10 cellular contexts compared by ENCODE assay signal in genomic region chr2:25617948-25618646, GRCh38. TPM values are rescaled to one million over a fixed set of nuclear protein-coding genes. Genes with fewer than 3 reads are reported as not detected.
A peak's percentile ranks its signal among the peaks of the same experiment; 100 is the strongest.
DNase-seq lines count a peak whose midpoint lies in the region; ATAC-seq, FAIRE-seq and TF ChIP-seq lines count a peak whose summit lies in the region.
"Had no signal": no experiment of that assay in that cellular context is flagged by ENCODE, and none has a peak within 500 bp of the region (broad histone marks: within the 10 kb centered on the region; RNA-seq: fewer than 3 reads in every experiment).

No MANE protein-coding gene starts in this region.

- TF ChIP-seq EP300 in HepG2 (IDR thresholded peaks at IDR 0.05; ENCODE audit: low read depth in 2 of 2, low read length in 2 of 2) (no peak), HepG2 (CRISPR knock-in tag; IDR thresholded peaks at IDR 0.05; ENCODE audit: borderline replicate concordance) (no peak)

- H3K27me3 ChIP-seq in HepG2 (ENCODE audit: control insufficient read depth in 1 of 2, insufficient read depth in 2 of 2, low read length in 2 of 2): no peaks in the 10 kb centered on the region

- H3K79me2 ChIP-seq in HepG2 (ENCODE audit: insufficient read depth, low read length): no peaks in the 10 kb centered on the region

- FAIRE-seq in HepG2 (lab: Jason Lieb, UNC): no peak
- FAIRE-seq in urothelium cell line (lab: Jason Lieb, UNC): peak; percentile 70
- no peak for FAIRE-seq in D721Med (lab: Jason Lieb, UNC)

- TF ChIP-seq POLR2A in HepG2 (IDR thresholded peaks at IDR 0.05; ENCODE audit: insufficient read depth in 1 of 2, low read depth in 2 of 2, low read length in 2 of 2): no peak

- peaks cover 2% of the 10 kb centered on the region for H3K4me1 Mint-ChIP-seq in activated CD8-positive, alpha-beta T cell treated with anti-CD3 and anti-CD28 coated beads for 36 hours (ENCODE audit: low read depth)

- no peak overlapping the region for H3K9ac ChIP-seq in HepG2 (ENCODE audit: insufficient read depth, low read depth, low read length)

- H3K4me1 ChIP-seq in HepG2 (ENCODE audit: insufficient read depth, low read length): peaks cover 30% of the 10 kb centered on the region

- no TSS peak for BruUV-seq in HepG2 (replicated peaks; lab: Mats Ljungman, UMichigan)

- DNase-seq in LNCaP clone FGC (ENCODE audit: low read depth): peak; percentile 43
- DNase-seq in HepG2 (ENCODE audit: low spot score): peak; percentile 10
- DNase-seq in urothelium cell line (ENCODE audit: low spot score): peak; percentile 24
- DNase-seq in COLO668 (lab: John Stamatoyannopoulos, UW; ENCODE audit: unreplicated experiment): no peak
- no peak for DNase-seq in D721Med (ENCODE audit: insufficient read length, low spot score)
- DNase-seq in activated CD8-positive, alpha-beta T cell treated with anti-CD3 and anti-CD28 coated beads for 36 hours: no peak
- DNase-seq: NCI-H1694 had no signal

- peaks cover 6% of the 10 kb centered on the region for H3K36me3 Mint-ChIP-seq in activated CD8-positive, alpha-beta T cell treated with anti-CD3 and anti-CD28 coated beads for 36 hours (ENCODE audit: low read depth)

- no peak overlapping the region for H2AFZ ChIP-seq in HepG2 (ENCODE audit: low read length)

- H3K36me3 ChIP-seq in HepG2 (replicated peaks in 1 of 2; ENCODE audit: control insufficient read depth in 1 of 2, insufficient read depth in 2 of 2, low read length in 2 of 2): 0 out of 5 replicates have a peak, but pooled peaks cover 0 to under 1% of the 10 kb centered on the region in 2 experiments

- no peaks in the 10 kb centered on the region for H3K9me3 ChIP-seq in HepG2 (ENCODE audit: low read length)

- H3K4me2 ChIP-seq in HepG2 (ENCODE audit: low read depth, low read length): no peak overlapping the region

- intact Hi-C loops in HepG2 (cut with micrococcal nuclease; ENCODE audit: unreplicated experiment): no loop called here
- intact Hi-C loops in activated CD8-positive, alpha-beta T cell treated with anti-CD3 and anti-CD28 coated beads for 36 hours (cut with micrococcal nuclease): no loop called here

- H4K20me1 ChIP-seq in HepG2 (ENCODE audit: insufficient read depth, low read length): no peaks in the 10 kb centered on the region

- no peaks in the 10 kb centered on the region for H3K9me3 Mint-ChIP-seq in activated CD8-positive, alpha-beta T cell treated with anti-CD3 and anti-CD28 coated beads for 36 hours
- H3K9me3 Mint-ChIP-seq: activated naive CD4-positive, alpha-beta T cell treated with anti-CD3 and anti-CD28 coated beads, Interleukin-2, amount 50 U/mL, for 24 hours; T-helper 1 cell treated with Interleukin-12 subunit alpha and Interleukin-12 subunit beta and Interleukin-4 antibody, amounts not matched to agents 30 μg/mL and 1 μg/mL, for 36 hours had no signal

- H3K4me3 ChIP-seq in LNCaP clone FGC (ENCODE audit: low read depth, low read length): 0 out of 2 replicates have a peak overlapping the region, but pooled peaks have one; percentile 1
- no peak overlapping the region for H3K4me3 ChIP-seq in HepG2 (replicated peaks in 1 of 3; ENCODE audit: insufficient read depth in 1 of 3, low read depth in 2 of 3, low read length in 3 of 3)

- H3K27ac ChIP-seq in cingulate gyrus (ENCODE audit: low read depth, low read length) (peak overlapping the region; percentile 56), HepG2 (ENCODE audit: extremely low read length, insufficient read depth, low read length) (no peak overlapping the region)

- no peak overlapping the region for H3K4me3 Mint-ChIP-seq in activated CD8-positive, alpha-beta T cell treated with anti-CD3 and anti-CD28 coated beads for 36 hours
- H3K4me3 Mint-ChIP-seq: activated naive CD4-positive, alpha-beta T cell treated with anti-CD3 and anti-CD28 coated beads, Interleukin-2, amount 50 U/mL, for 24 hours; T-helper 1 cell treated with Interleukin-12 subunit alpha and Interleukin-12 subunit beta and Interleukin-4 antibody, amounts not matched to agents 30 μg/mL and 1 μg/mL, for 36 hours had no signal

- no peak for ATAC-seq in HepG2
- ATAC-seq in activated CD8-positive, alpha-beta T cell treated with anti-CD3 and anti-CD28 coated beads for 36 hours: no peak

- in situ Hi-C loops in HepG2 (cut with HindIII; ENCODE audit: extremely low pct_ligation_motif_present, low pct_unique_long_range_greater_than_20kb): no loop called here

- POLR2A ChIA-PET in HepG2 (lab: Yijun Ruan, JAX): interaction anchor here (1.0 kb wide), 1 partner anchor 10 kb away, joined by 8 read pairs; no protein-coding TSS in a partner anchor
- POLR2A ChIA-PET in activated CD8-positive, alpha-beta T cell treated with anti-CD3 and anti-CD28 coated beads for 36 hours (lab: Charles Lee): no interaction called here

- TF ChIP-seq CTCF in LNCaP clone FGC (IDR thresholded peaks at IDR 0.05; ENCODE audit: control insufficient read depth, extremely low read depth, insufficient read depth): no peak
- TF ChIP-seq CTCF in HepG2 (CRISPR knock-in tag; IDR thresholded peaks at IDR 0.05): no peak
- no peak for TF ChIP-seq CTCF in D721Med (IDR thresholded peaks at IDR 0.05; ENCODE audit: insufficient read depth, missing control alignments)
- no peak for TF ChIP-seq CTCF in activated CD8-positive, alpha-beta T cell treated with anti-CD3 and anti-CD28 coated beads for 36 hours (IDR thresholded peaks at IDR 0.05)

- no peaks in the 10 kb centered on the region for H3K27me3 Mint-ChIP-seq in activated CD8-positive, alpha-beta T cell treated with anti-CD3 and anti-CD28 coated beads for 36 hours
- H3K27me3 Mint-ChIP-seq: activated naive CD4-positive, alpha-beta T cell treated with anti-CD3 and anti-CD28 coated beads, Interleukin-2, amount 50 U/mL, for 24 hours had no signal

- H3K27ac Mint-ChIP-seq in activated CD8-positive, alpha-beta T cell treated with anti-CD3 and anti-CD28 coated beads for 36 hours: no peak overlapping the region
- H3K27ac Mint-ChIP-seq: activated naive CD4-positive, alpha-beta T cell treated with anti-CD3 and anti-CD28 coated beads, Interleukin-2, amount 50 U/mL, for 24 hours; T-helper 1 cell treated with Interleukin-12 subunit alpha and Interleukin-12 subunit beta and Interleukin-4 antibody, amounts not matched to agents 30 μg/mL and 1 μg/mL, for 36 hours had no signal

- WGBS in HepG2 (ENCODE audit: low lambda C conversion rate): 86% methylated on average over 7 of the region's 7 CpGs

- CTCF ChIA-PET in HepG2 (lab: Yijun Ruan, JAX; ENCODE audit: low intra/inter-chr PET ratio, low total read pairs): no interaction called here
- CTCF ChIA-PET in activated CD8-positive, alpha-beta T cell treated with anti-CD3 and anti-CD28 coated beads for 36 hours (lab: Charles Lee): interaction anchor here (1.0 to 3.3 kb wide), 3 partner anchors 11 to 256 kb away, joined by 3 to 33 read pairs (median 4); no protein-coding TSS in a partner anchor

- no peak for TF ChIP-seq RAD21 in HepG2 (CRISPR knock-in tag; IDR thresholded peaks at IDR 0.05)

TF ChIP-seq in HepG2, 621 proteins besides CTCF, POLR2A, EP300 and RAD21 (continues in another document):
- TF ChIP-seq TCF7 (IDR thresholded peaks at IDR 0.05; ENCODE audit: low read depth) (no peak), ATF4 (CRISPR knock-in tag; IDR thresholded peaks at IDR 0.05) (0 out of 4 replicates have a peak, but pooled peaks of 1 of the 2 experiments have one; percentile 50), E2F5 (CRISPR knock-in tag; conservative IDR thresholded peaks at IDR 0.05) (no peak), ZNF136 (CRISPR knock-in tag; IDR thresholded peaks at IDR 0.05; ENCODE audit: low read depth) (no peak), ZNF678 (CRISPR knock-in tag; IDR thresholded peaks at IDR 0.05) (no peak)

RNA-seq across cellular contexts. Expression of gene DTNB, which starts 55.3 kb away (rescaled TPM):
- total RNA-seq in HepG2 (2016; rRNA removed; fragmentation: Illumina TruSeq; extraction: Trizol): 13.7 and 14.4 TPM in 2 replicates
- total RNA-seq in HepG2 (2016; cell fraction: cytosol; rRNA removed; fragmentation: Illumina TruSeq; extraction: Trizol; ENCODE audit: low read depth): 28.9 and 34.5 TPM in 2 replicates
- total RNA-seq in HepG2 (2016; cell fraction: insoluble cytoplasmic fraction; rRNA removed; fragmentation: Illumina TruSeq; extraction: Trizol): 13.7 and 14.4 TPM in 2 replicates
- total RNA-seq in HepG2 (2016; cell fraction: membrane; rRNA removed; fragmentation: Illumina TruSeq; extraction: Trizol): 30.4 and 34.2 TPM in 2 replicates
- total RNA-seq in HepG2 (2016; cell fraction: nucleus; rRNA removed; fragmentation: Illumina TruSeq; extraction: Trizol): 19.0 and 20.2 TPM in 2 replicates
- polyA plus RNA-seq in HepG2 (2011; rRNA removed): 21.7 and 23.9 TPM in 2 replicates
- polyA plus RNA-seq in HepG2 (2011; cell fraction: cytosol; rRNA removed): 10.9 and 12.5 TPM in 2 replicates
- 20.1 and 22.6 TPM in 2 replicates for polyA plus RNA-seq in HepG2 (2011; cell fraction: nucleus; rRNA removed)
- polyA plus RNA-seq in HepG2 (2012): 9.6 and 10.4 TPM in 2 replicates
- polyA plus RNA-seq in HepG2 (2016; cell fraction: cytosol; fragmentation: Illumina TruSeq; extraction: Trizol; ENCODE audit: low read depth): 26.8 and 31.6 TPM in 2 replicates
- 13.2 and 14.8 TPM in 2 replicates for polyA plus RNA-seq in HepG2 (2016; cell fraction: insoluble cytoplasmic fraction; fragmentation: Illumina TruSeq; extraction: Trizol; ENCODE audit: low read depth)
- polyA plus RNA-seq in HepG2 (2016; cell fraction: membrane; fragmentation: Illumina TruSeq; extraction: Trizol; ENCODE audit: low read depth): 33.3 and 36.1 TPM in 2 replicates
- polyA plus RNA-seq in HepG2 (2016; cell fraction: nucleus; fragmentation: Illumina TruSeq; extraction: Trizol; ENCODE audit: insufficient read depth, low read depth): 18.4 and 20.4 TPM in 2 replicates
- polyA minus RNA-seq in HepG2 (2011; rRNA and poly(A)+ RNA removed; ENCODE audit: low replicate concordance): 26.2 and 31.7 TPM in 2 replicates
- polyA minus RNA-seq in HepG2 (2011; cell fraction: cytosol; rRNA and poly(A)+ RNA removed): 10.5 and 13.8 TPM in 2 replicates
- 41.6 and 48.1 TPM in 2 replicates for polyA minus RNA-seq in HepG2 (2011; cell fraction: nucleus; rRNA and poly(A)+ RNA removed)
- 10 to 100 TPM; 27.3 to 29.1 TPM for total RNA-seq in activated CD8-positive, alpha-beta T cell treated with anti-CD3 and anti-CD28 coated beads for 36 hours

Comparison
In these comparisons a context has a peak if more than half of its experiments do, and no peak if none do; other contexts are left out.
1. DNase-seq: peak in LNCaP clone FGC (single experiment), HepG2 (single experiment) and urothelium cell line (single experiment); none in COLO668 (single experiment), D721Med (single experiment) and activated CD8-positive, alpha-beta T cell treated with anti-CD3 and anti-CD28 coated beads for 36 hours (single experiment).